1 cellular context compared by ENCODE assay signal in the genomic region with DNA sequence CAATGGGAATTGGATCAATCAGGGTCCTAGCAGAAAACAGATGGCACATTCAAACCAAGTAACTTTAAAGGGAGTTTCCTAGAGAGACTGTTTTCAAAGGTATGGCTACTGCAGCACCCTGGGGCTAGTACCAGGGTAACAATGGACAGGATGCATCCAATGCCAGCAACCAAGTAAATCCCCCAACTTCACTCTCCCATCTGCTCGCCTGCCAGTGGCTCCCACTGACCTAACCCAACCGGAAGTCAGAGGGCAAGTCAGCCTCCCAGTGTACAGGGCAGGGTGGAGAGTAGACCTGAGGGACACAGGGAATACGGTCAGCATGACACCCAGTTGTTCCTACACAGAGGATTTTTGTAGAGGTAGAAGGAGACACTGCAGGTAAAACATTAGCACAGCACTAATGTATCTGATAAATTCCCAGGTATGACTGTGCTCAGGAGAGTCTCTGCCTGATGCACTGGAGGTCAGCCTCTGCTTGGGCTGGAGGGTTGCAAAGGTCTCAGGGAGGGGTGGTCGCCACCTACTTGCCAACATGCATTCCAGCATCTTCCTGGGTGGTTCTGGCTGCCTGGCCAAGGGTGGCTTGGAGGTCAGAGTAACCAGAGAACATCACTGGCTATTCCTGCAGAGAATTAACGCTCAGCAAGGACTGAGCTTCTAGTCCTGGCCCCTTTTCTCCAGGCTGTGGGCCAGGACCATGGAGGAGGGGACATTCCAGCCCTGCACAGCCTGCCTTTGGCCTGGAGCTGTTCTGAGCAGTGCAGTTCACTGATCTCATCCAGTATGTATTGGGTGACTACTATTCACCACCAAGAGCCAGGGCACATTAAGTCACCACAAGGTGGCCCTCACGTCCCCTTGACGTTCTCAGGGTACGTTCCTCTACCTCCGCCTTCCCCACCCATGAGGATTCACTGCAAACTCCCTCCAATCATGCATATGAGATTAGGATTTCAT.
TF ChIP-seq lines count a peak whose summit lies in the region.

No MANE protein-coding gene starts in this region.

TF ChIP-seq in endothelial cell of umbilical vein, 7 proteins besides CTCF, POLR2A, EP300 and RAD21:
- TF ChIP-seq, protein P1, sequence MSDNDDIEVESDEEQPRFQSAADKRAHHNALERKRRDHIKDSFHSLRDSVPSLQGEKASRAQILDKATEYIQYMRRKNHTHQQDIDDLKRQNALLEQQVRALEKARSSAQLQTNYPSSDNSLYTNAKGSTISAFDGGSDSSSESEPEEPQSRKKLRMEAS (IDR thresholded peaks at IDR 0.05; ENCODE audit: insufficient read depth, insufficient read length) = no peak
- TF ChIP-seq POLR2AphosphoS5 (IDR thresholded peaks at IDR 0.05; ENCODE audit: insufficient read depth, low read depth, low read length) (no peak), JUN (IDR thresholded peaks at IDR 0.05; ENCODE audit: borderline replicate concordance, insufficient read depth, insufficient read length, low read depth) (no peak), GATA2 (IDR thresholded peaks at IDR 0.05; ENCODE audit: insufficient read depth, insufficient read length, low read depth, low read length) (no peak), EZH2 (IDR thresholded peaks at IDR 0.05; ENCODE audit: borderline replicate concordance, low read depth, low read length, severe bottlenecking) (no peak), MYC (IDR thresholded peaks at IDR 0.05; ENCODE audit: low read depth, low read length) (no peak), FOS (IDR thresholded peaks at IDR 0.05; ENCODE audit: borderline replicate concordance, insufficient read depth, low read length) (no peak)
